19 cellular contexts compared by ENCODE assay signal in the genomic region with DNA sequence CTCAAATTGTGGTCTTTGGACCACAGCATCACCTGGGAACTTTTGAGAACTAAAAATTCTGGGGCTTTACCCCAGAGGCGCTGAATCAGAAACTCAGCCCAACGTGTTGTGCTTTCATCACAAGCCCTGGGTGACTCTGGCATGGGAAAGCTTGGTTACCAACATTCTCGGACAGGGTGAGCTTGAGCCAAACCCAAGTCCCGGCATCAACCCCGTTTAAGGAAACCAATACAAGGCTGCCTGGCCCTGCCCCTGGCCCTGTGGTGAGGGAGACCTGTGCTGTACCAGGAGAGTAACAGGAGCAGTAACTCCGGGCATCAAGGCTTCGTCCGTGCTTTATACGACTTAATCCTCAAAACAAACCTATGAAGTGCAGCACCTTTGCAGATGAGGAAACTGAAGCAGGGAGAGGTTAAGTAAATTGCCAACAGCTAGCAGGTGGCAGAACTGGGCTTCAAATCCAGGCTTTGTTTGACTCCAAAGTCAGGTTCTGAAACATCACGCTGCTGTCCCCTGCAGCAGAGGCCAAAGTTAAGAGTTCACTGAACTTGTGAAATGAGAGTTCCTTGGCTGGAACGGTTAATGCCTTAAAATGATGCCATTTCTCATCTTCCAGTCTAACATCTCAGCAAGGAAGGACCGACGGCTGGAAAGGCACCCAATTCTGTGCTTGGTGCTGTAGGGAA.
"Had no signal": no experiment of that assay in that cellular context is flagged by ENCODE, and none has a peak within 500 bp of the region (broad histone marks: within the 10 kb centered on the region; RNA-seq: fewer than 3 reads in every experiment).

No MANE protein-coding gene starts in this region.

- H3K9me3 ChIP-seq: heart left ventricle, mucosa of descending colon, pancreas had no signal

- H3K27ac Mint-ChIP-seq: activated naive CD8-positive, alpha-beta T cell treated with anti-CD3 and anti-CD28 coated beads, Interleukin-2, amount 50 U/mL, for 24 hours; activated T-helper 17 cell treated with anti-CD3 and anti-CD28 coated beads, Interleukin-2, amount 50 U/mL, for 72 hours; memory B cell; naive thymus-derived CD4-positive, alpha-beta T cell; T-helper 2 cell treated with Interferon-gamma antibody and Interleukin-4, amounts not matched to agents 5 μg/mL and 100 μg/mL, for 36 hours had no signal

- ATAC-seq: activated naive CD8-positive, alpha-beta T cell treated with anti-CD3 and anti-CD28 coated beads, Interleukin-2, amount 50 U/mL, for 24 hours; activated T-helper 17 cell treated with anti-CD3 and anti-CD28 coated beads, Interleukin-2, amount 50 U/mL, for 72 hours; heart left ventricle; left colon; mucosa of descending colon; naive thymus-derived CD4-positive, alpha-beta T cell; stimulated activated naive B cell treated with anti-CD40 and anti-IgM and Interleukin-4, amounts not matched to agents 10 μg/mL and 1 μg/mL and 100 μg/mL, for 72 hours had no signal

- FAIRE-seq: astrocyte, colon, pancreas had no signal

- DNase-seq: activated naive CD4-positive, alpha-beta T cell treated with Interleukin-2 at 50 U/mL for 16 hours; activated naive CD8-positive, alpha-beta T cell treated with anti-CD3 and anti-CD28 coated beads, Interleukin-2, amount 50 U/mL, for 24 hours; activated T-cell treated with anti-CD3 and anti-CD28 coated beads for 4 hours; foreskin melanocyte; left colon; mucosa of descending colon; naive thymus-derived CD4-positive, alpha-beta T cell; pancreas; retina; stimulated activated CD4-positive, alpha-beta T cell treated with anti-CD3 and anti-CD28 coated beads, Interleukin-15, amount 100 ng/mL, for 24 hours; stimulated activated CD4-positive, alpha-beta T cell treated with anti-CD3 and anti-CD28 coated beads, Interleukin-4, amount 100 ng/mL, for 1 hour; stimulated activated naive B cell treated with anti-CD40 and anti-IgM and Interleukin-4, amounts not matched to agents 10 μg/mL and 1 μg/mL and 100 μg/mL, for 72 hours had no signal

- H3K36me3 Mint-ChIP-seq: naive thymus-derived CD4-positive, alpha-beta T cell had no signal

- H3K4me1 ChIP-seq: pancreas had no signal

- H3K4me3 ChIP-seq: heart left ventricle, mucosa of descending colon, pancreas, skin epidermis had no signal

- H3K27me3 ChIP-seq: heart left ventricle, pancreas had no signal

- H3K9me3 Mint-ChIP-seq: activated naive CD8-positive, alpha-beta T cell treated with anti-CD3 and anti-CD28 coated beads, Interleukin-2, amount 50 U/mL, for 24 hours; activated T-helper 17 cell treated with anti-CD3 and anti-CD28 coated beads, Interleukin-2, amount 50 U/mL, for 72 hours; memory B cell; stimulated activated naive B cell treated with anti-CD40 and anti-IgM and Interleukin-4, amounts not matched to agents 10 μg/mL and 1 μg/mL and 100 μg/mL, for 72 hours; T-helper 2 cell treated with Interferon-gamma antibody and Interleukin-4, amounts not matched to agents 5 μg/mL and 100 μg/mL, for 36 hours had no signal
